ENCODE assay signal across 4 cellular contexts in genomic region chrX:49598720-49599119, GRCh38. TPM values are rescaled to one million over a fixed set of nuclear protein-coding genes. Genes with fewer than 3 reads are reported as not detected.
"Had no signal": no experiment of that assay in that cellular context is flagged by ENCODE, and none has a peak within 500 bp of the region (broad histone marks: within the 10 kb centered on the region; RNA-seq: fewer than 3 reads in every experiment).

Gene GAGE1 (plus strand): TSS chrX:49599020. CDS start chrX:49600175, 1,155 bp downstream.

RNA-seq across cellular contexts. Expression of gene GAGE1, which starts in this region (rescaled TPM):
- total RNA-seq: HepG2, HT-29, IMR-90 had no signal
- polyA plus RNA-seq: HepG2, IgD-negative memory B cell, IMR-90 had no signal
